In the genomic region with DNA sequence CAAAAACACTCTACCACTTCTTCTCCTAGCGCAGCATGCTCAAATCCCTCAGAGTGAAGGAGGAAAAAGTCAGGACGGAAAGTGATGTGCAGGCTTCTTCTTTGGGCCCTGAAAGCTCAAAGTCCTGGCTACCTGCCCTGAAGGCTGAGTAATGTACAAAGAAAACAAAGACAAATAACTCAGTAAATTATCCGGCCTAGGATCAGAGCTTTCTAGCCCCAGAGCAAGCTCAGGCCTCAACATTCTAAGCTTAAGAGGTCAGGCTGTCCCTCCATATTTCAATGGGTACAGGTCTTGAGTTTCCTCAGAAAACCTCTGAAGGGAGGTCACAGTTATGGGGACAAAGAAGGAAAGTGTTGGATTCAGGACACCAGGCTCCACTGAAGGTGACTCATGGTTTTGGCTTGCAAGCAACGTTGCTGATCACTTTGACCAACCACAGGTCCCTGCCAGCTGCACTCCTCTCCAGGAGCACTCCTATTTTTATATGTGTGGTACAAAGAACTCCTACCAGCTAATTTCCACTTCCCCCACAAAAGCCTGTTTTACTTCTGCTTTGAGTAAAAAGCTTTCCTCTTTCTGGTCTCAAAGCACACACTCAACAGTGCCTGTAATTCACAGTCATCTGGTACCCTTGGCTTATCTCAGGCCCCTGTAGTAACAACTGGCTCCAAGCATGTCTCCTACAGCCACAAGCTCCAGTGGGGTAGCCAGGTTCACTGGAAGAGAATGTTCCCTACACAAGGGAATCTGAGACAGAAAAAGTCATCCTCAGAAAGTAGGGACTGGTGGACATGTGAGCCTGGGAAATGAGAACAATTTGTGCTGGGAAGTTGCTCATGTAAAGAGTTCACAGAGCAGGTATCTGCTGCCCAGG, we compare ENCODE assay signal across 8 cellular contexts.
DNase-seq lines count a peak whose midpoint lies in the region; ATAC-seq and TF ChIP-seq lines count a peak whose summit lies in the region.

No MANE protein-coding gene starts in this region.

- DNase-seq in SK-N-SH (no peak), esophagus muscularis mucosa (ENCODE audit: extremely low spot score) (no peak), occipital lobe (lab: John Stamatoyannopoulos, UW) (peak; percentile 73), BE2C (no peak)
- DNase-seq in activated effector memory CD4-positive, alpha-beta T cell treated with Interleukin-2 at 50 U/mL for 16 hours = no peak

- H3K79me2 ChIP-seq in DOHH2 (ENCODE audit: control insufficient read depth, low read length) (no peaks in the 10 kb centered on the region), SK-N-SH (ENCODE audit: insufficient read depth) (no peaks in the 10 kb centered on the region)

- H3K27me3 ChIP-seq in DOHH2 (ENCODE audit: control insufficient read depth, low read length) (no peaks in the 10 kb centered on the region), SK-N-SH (ENCODE audit: insufficient read depth) (no peaks in the 10 kb centered on the region), esophagus muscularis mucosa (no peaks in the 10 kb centered on the region), BE2C (no peaks in the 10 kb centered on the region)

- WGBS in SK-N-SH (ENCODE audit: low lambda C conversion rate) = 23% methylated on average over 4 of the region's 4 CpGs
- WGBS in esophagus muscularis mucosa = 39% methylated on average over 4 of the region's 4 CpGs

- TF ChIP-seq POLR2A in esophagus muscularis mucosa (IDR thresholded peaks at IDR 0.05; ENCODE audit: low read depth) = no peak

- intact Hi-C loops in esophagus muscularis mucosa (cut with DNase I) = no loop called here

- no peak for TF ChIP-seq RAD21 in SK-N-SH (IDR thresholded peaks at IDR 0.05; ENCODE audit: low read length)

- peak overlapping the region; percentile 45 for H3K27ac ChIP-seq in DOHH2 (ENCODE audit: low read depth, low read length)
- peak overlapping the region; percentile 75 to 97; a peak in 3 of 4 replicates for H3K27ac ChIP-seq in SK-N-SH (ENCODE audit: low read depth in 2 of 2, low read length in 1 of 2)
- H3K27ac ChIP-seq in esophagus muscularis mucosa (replicated peaks in 1 of 4) = peak overlapping the region; percentile 77 to 85 (median 81)

- H3F3A ChIP-seq in DOHH2 (ENCODE audit: control insufficient read depth, insufficient read depth) = peaks cover 3% of the 10 kb centered on the region; the same call in 1 of the 2 replicates
- peaks cover 27% of the 10 kb centered on the region for H3F3A ChIP-seq in SK-N-SH (replicated peaks; ENCODE audit: insufficient read depth)

- H3K4me3 ChIP-seq in DOHH2 (ENCODE audit: low read length) (peak overlapping the region; percentile 35), SK-N-SH (ENCODE audit: low read depth in 2 of 2, low read length in 1 of 2) (no peak overlapping the region), esophagus muscularis mucosa (no peak overlapping the region), BE2C (ENCODE audit: low read depth, low read length) (no peak overlapping the region)

- H3K9me2 ChIP-seq in DOHH2 (replicated peaks; ENCODE audit: control insufficient read depth, low read length) (no peaks in the 10 kb centered on the region), SK-N-SH (no peaks in the 10 kb centered on the region)

- H2AFZ ChIP-seq in SK-N-SH (ENCODE audit: low read depth) = peak overlapping the region; percentile 81

- no peaks in the 10 kb centered on the region for H4K20me1 ChIP-seq in DOHH2 (ENCODE audit: control insufficient read depth, insufficient read depth, low read depth, low read length)
- no peaks in the 10 kb centered on the region for H4K20me1 ChIP-seq in SK-N-SH (ENCODE audit: insufficient read depth)

- TF ChIP-seq EP300 in SK-N-SH (IDR thresholded peaks at IDR 0.05; ENCODE audit: borderline replicate concordance in 1 of 2, low read depth in 1 of 2, low read length in 1 of 2) (peak in 1 of 2 experiments; percentile 64; a peak in 1 of 4 replicates), esophagus muscularis mucosa (IDR thresholded peaks at IDR 0.05) (no peak)

- H3K4me1 ChIP-seq in DOHH2 (ENCODE audit: control insufficient read depth, low read length) (peaks cover 46% of the 10 kb centered on the region), SK-N-SH (ENCODE audit: control insufficient read depth in 1 of 2, insufficient read depth in 2 of 2, low read depth in 1 of 2, low read length in 1 of 2) (peaks cover 0 to 20% of the 10 kb centered on the region in 2 experiments; a peak in 3 of 4 replicates), esophagus muscularis mucosa (peaks cover 21 to 38% (median 30%) of the 10 kb centered on the region in 4 donors), BE2C (no peaks in the 10 kb centered on the region)

- POLR2A ChIA-PET in SK-N-SH (lab: Yijun Ruan, JAX) = no interaction called here

- CTCF ChIA-PET in SK-N-SH (lab: Yijun Ruan, JAX) = interaction anchor here (1.4 to 2.1 kb wide), 2 partner anchors 18 to 62 kb away, joined by 3 to 6 read pairs; no protein-coding TSS in a partner anchor

- H3K36me3 ChIP-seq in DOHH2 (ENCODE audit: control insufficient read depth, low read length) (no peaks in the 10 kb centered on the region), SK-N-SH (replicated peaks in 1 of 2; ENCODE audit: control insufficient read depth in 1 of 2, insufficient read depth in 2 of 2, low read length in 1 of 2) (no peaks in the 10 kb centered on the region), esophagus muscularis mucosa (no peaks in the 10 kb centered on the region), BE2C (no peaks in the 10 kb centered on the region)

- H3K4me2 ChIP-seq in DOHH2 (ENCODE audit: low read length) (peak overlapping the region; percentile 60), SK-N-SH (peak overlapping the region; percentile 61)

- H3K9me3 ChIP-seq in DOHH2 (ENCODE audit: control insufficient read depth, insufficient read depth, low read length) (no peaks in the 10 kb centered on the region), SK-N-SH (no peaks in the 10 kb centered on the region), esophagus muscularis mucosa (no peaks in the 10 kb centered on the region), BE2C (no peaks in the 10 kb centered on the region)

- peak overlapping the region; percentile 71 for H3K9ac ChIP-seq in SK-N-SH

- TF ChIP-seq CTCF in DOHH2 (IDR thresholded peaks at IDR 0.05; ENCODE audit: low read depth, low read length, poor library complexity, severe bottlenecking) (no peak), SK-N-SH (IDR thresholded peaks at IDR 0.05) (no peak), esophagus muscularis mucosa (IDR thresholded peaks at IDR 0.05) (no peak), BE2C (IDR thresholded peaks at IDR 0.05; ENCODE audit: low read depth, low read length) (no peak)

- peak; percentile 83 for ATAC-seq in GM19351 (IDR thresholded peaks at IDR 0.05; ENCODE audit: unreplicated experiment)
- peak; percentile 74 for ATAC-seq in HG03378 (IDR thresholded peaks at IDR 0.05; ENCODE audit: unreplicated experiment)

TF ChIP-seq in SK-N-SH, 30 proteins besides CTCF, POLR2A, EP300 and RAD21 (continues in another document):
- TF ChIP-seq CHD2 (IDR thresholded peaks at IDR 0.05; ENCODE audit: low read length, partially characterized antibody) (no peak), RXRA (IDR thresholded peaks at IDR 0.05; ENCODE audit: borderline replicate concordance, low read depth) (no peak; the same call in 1 of the 2 replicates), FOXJ3 (CRISPR knock-in tag; IDR thresholded peaks at IDR 0.05) (no peak), RCOR1 (IDR thresholded peaks at IDR 0.05; ENCODE audit: low read length) (no peak), SMC3 (IDR thresholded peaks at IDR 0.05; ENCODE audit: low read depth, low read length) (no peak), FOSL2 (IDR thresholded peaks at IDR 0.05; ENCODE audit: borderline replicate concordance, low read depth) (peak; percentile 79; the same call in 1 of the 2 replicates), MXI1 (IDR thresholded peaks at IDR 0.05; ENCODE audit: low read depth, low read length) (no peak), GATA2 (CRISPR knock-in tag; IDR thresholded peaks at IDR 0.05) (no peak), TEAD4 (IDR thresholded peaks at IDR 0.05; ENCODE audit: borderline replicate concordance, insufficient read depth) (peak; percentile 73)
- TF ChIP-seq, protein P1, sequence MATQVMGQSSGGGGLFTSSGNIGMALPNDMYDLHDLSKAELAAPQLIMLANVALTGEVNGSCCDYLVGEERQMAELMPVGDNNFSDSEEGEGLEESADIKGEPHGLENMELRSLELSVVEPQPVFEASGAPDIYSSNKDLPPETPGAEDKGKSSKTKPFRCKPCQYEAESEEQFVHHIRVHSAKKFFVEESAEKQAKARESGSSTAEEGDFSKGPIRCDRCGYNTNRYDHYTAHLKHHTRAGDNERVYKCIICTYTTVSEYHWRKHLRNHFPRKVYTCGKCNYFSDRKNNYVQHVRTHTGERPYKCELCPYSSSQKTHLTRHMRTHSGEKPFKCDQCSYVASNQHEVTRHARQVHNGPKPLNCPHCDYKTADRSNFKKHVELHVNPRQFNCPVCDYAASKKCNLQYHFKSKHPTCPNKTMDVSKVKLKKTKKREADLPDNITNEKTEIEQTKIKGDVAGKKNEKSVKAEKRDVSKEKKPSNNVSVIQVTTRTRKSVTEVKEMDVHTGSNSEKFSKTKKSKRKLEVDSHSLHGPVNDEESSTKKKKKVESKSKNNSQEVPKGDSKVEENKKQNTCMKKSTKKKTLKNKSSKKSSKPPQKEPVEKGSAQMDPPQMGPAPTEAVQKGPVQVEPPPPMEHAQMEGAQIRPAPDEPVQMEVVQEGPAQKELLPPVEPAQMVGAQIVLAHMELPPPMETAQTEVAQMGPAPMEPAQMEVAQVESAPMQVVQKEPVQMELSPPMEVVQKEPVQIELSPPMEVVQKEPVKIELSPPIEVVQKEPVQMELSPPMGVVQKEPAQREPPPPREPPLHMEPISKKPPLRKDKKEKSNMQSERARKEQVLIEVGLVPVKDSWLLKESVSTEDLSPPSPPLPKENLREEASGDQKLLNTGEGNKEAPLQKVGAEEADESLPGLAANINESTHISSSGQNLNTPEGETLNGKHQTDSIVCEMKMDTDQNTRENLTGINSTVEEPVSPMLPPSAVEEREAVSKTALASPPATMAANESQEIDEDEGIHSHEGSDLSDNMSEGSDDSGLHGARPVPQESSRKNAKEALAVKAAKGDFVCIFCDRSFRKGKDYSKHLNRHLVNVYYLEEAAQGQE (IDR thresholded peaks at IDR 0.05; ENCODE audit: low read depth, low read length) = no peak; the same call in 1 of the 2 replicates
- TF ChIP-seq, protein P2, sequence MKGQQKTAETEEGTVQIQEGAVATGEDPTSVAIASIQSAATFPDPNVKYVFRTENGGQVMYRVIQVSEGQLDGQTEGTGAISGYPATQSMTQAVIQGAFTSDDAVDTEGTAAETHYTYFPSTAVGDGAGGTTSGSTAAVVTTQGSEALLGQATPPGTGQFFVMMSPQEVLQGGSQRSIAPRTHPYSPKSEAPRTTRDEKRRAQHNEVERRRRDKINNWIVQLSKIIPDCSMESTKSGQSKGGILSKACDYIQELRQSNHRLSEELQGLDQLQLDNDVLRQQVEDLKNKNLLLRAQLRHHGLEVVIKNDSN (IDR thresholded peaks at IDR 0.05; ENCODE audit: borderline replicate concordance, low read depth) = no peak
